In genomic region chr11:15006139-15006759, GRCh38 we compare ENCODE assay signal across 8 cellular contexts. TPM values are rescaled to one million over a fixed set of nuclear protein-coding genes. Genes with fewer than 3 reads are reported as not detected.
DNase-seq lines count a peak whose midpoint lies in the region; ATAC-seq and TF ChIP-seq lines count a peak whose summit lies in the region.

No MANE protein-coding gene starts in this region.

- no peaks in the 10 kb centered on the region for H3F3A ChIP-seq in MM.1S (ENCODE audit: insufficient read depth, low read length)

- no peak overlapping the region for H2AFZ ChIP-seq in MM.1S (ENCODE audit: low read length)

- TF ChIP-seq CTCF in MM.1S (IDR thresholded peaks at IDR 0.05; ENCODE audit: low read length) (peak; percentile 65), foreskin keratinocyte (conservative IDR thresholded peaks at IDR 0.05) (peak; percentile 70), mesothelial cell of epicardium (IDR thresholded peaks at IDR 0.05; ENCODE audit: unreplicated experiment) (no peak)

- H3K4me3 Mint-ChIP-seq in mesothelial cell of epicardium: no peak overlapping the region

- no peaks in the 10 kb centered on the region for H4K20me1 ChIP-seq in MM.1S (ENCODE audit: insufficient read depth, low read length)

- H3K27me3 Mint-ChIP-seq in mesothelial cell of epicardium (ENCODE audit: low read depth): peaks cover 16% of the 10 kb centered on the region

- H3K9ac ChIP-seq in MM.1S (ENCODE audit: low read length): no peak overlapping the region

- H3K4me2 ChIP-seq in MM.1S (ENCODE audit: low read depth, low read length): no peak overlapping the region

- no peaks in the 10 kb centered on the region for H3K4me1 Mint-ChIP-seq in mesothelial cell of epicardium

- DNase-seq in Daoy (ENCODE audit: low read depth) (peak; percentile 13), MM.1S (peak; percentile 58), SIG-M5 (lab: John Stamatoyannopoulos, UW) (peak; percentile 4), foreskin keratinocyte (peak in 1 of 2 donors; percentile 45), mesothelial cell of epicardium (ENCODE audit: low spot score in 2 of 2, unreplicated experiment in 2 of 2) (no peak)

- no peaks in the 10 kb centered on the region for H3K79me2 ChIP-seq in MM.1S (ENCODE audit: low read length)

- ATAC-seq in GM19467 (IDR thresholded peaks at IDR 0.05; ENCODE audit: unreplicated experiment) (peak; percentile 90), foreskin keratinocyte (peak; percentile 66), GM21360 (IDR thresholded peaks at IDR 0.05; ENCODE audit: unreplicated experiment) (no peak), GM21423 (IDR thresholded peaks at IDR 0.05; ENCODE audit: unreplicated experiment) (no peak)

- H3K9me2 ChIP-seq in MM.1S (replicated peaks; ENCODE audit: insufficient read depth, low read length): no peaks in the 10 kb centered on the region

- H3K27me3 ChIP-seq in MM.1S (replicated peaks; ENCODE audit: insufficient read depth, low read length) (no peaks in the 10 kb centered on the region), foreskin keratinocyte (peaks cover 31% of the 10 kb centered on the region)

- no peaks in the 10 kb centered on the region for H3K36me3 ChIP-seq in MM.1S (replicated peaks; ENCODE audit: insufficient read depth, low read length)

- peaks cover 5% of the 10 kb centered on the region for H3K9me3 Mint-ChIP-seq in mesothelial cell of epicardium

- no peak overlapping the region for H3K27ac Mint-ChIP-seq in mesothelial cell of epicardium

- no peaks in the 10 kb centered on the region for H3K36me3 Mint-ChIP-seq in mesothelial cell of epicardium

- H3K27ac ChIP-seq in MM.1S (ENCODE audit: low read length) (no peak overlapping the region), foreskin keratinocyte (no peak overlapping the region)

- H3K9me3 ChIP-seq in MM.1S (replicated peaks; ENCODE audit: insufficient read depth, low read length): no peaks in the 10 kb centered on the region

- no peaks in the 10 kb centered on the region for H3K4me1 ChIP-seq in MM.1S (ENCODE audit: low read length)
- H3K4me1 ChIP-seq in foreskin keratinocyte: no peaks in the 10 kb centered on the region

- H3K4me3 ChIP-seq in MM.1S (ENCODE audit: low read length): no peak overlapping the region

RNA-seq across cellular contexts. Expression of gene CALCA, which starts 34.1 kb away (rescaled TPM):
- not detected in 2 replicates for total RNA-seq in Daoy (2014; rRNA removed; shearing (Covaris generic))
- total RNA-seq in foreskin keratinocyte: not detected in 2 replicates
- not detected in 2 replicates for polyA plus RNA-seq in foreskin keratinocyte
- total RNA-seq in mesothelial cell of epicardium: not detected in 3 replicates

Comparison
In these comparisons a context has a peak if more than half of its experiments do, and no peak if none do; other contexts are left out.
1. DNase-seq: peak in Daoy (single experiment), MM.1S (single experiment) and SIG-M5 (single experiment); none in mesothelial cell of epicardium (0 of 2).
2. ATAC-seq: peak in GM19467 (single experiment) and foreskin keratinocyte (single experiment); none in GM21360 (single experiment) and GM21423 (single experiment).